In the genomic region with DNA sequence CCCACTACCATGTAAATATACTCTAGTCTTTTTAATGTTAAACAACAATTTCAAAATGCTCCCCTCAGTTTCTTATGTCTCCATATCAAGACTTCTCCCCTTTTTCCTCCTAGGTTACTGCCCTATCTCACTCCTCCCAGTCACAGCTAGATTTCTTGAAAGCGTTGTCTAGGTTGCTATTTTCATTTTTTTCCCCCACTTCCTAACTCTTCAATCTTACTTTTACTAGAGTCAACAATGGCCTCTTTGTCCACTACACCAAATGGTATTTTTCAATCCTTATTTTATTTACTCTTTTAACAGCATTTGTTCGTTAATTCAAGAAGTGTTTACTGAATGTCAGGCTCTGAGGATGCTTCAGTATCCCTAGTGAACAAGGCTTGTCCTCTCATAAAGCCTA, we compare ENCODE assay signal across 18 cellular contexts.
"Had no signal": no experiment of that assay in that cellular context is flagged by ENCODE, and none has a peak within 500 bp of the region (broad histone marks: within the 10 kb centered on the region; RNA-seq: fewer than 3 reads in every experiment).

No MANE protein-coding gene starts in this region.

- DNase-seq: colonic mucosa; cortex of kidney; dermis blood vessel endothelial cell; dorsolateral prefrontal cortex; effector CD4-positive, alpha-beta T cell; effector CD8-positive, alpha-beta T cell; effector memory CD4-positive, alpha-beta T cell; effector memory CD8-positive, alpha-beta T cell; endodermal cell; erythroblast; esophagus squamous epithelium; foreskin fibroblast; foreskin keratinocyte; gastrocnemius medialis; glutamatergic neuron; head of caudate nucleus; heart left ventricle; heart right ventricle had no signal
